In genomic region chr17:55584055-55584685, GRCh38 we compare ENCODE assay signal across 16 cellular contexts.
DNase-seq lines count a peak whose midpoint lies in the region; ATAC-seq, FAIRE-seq and TF ChIP-seq lines count a peak whose summit lies in the region.
"Had no signal": no experiment of that assay in that cellular context is flagged by ENCODE, and none has a peak within 500 bp of the region (broad histone marks: within the 10 kb centered on the region; RNA-seq: fewer than 3 reads in every experiment).

No MANE protein-coding gene starts in this region.

- POLR2A ChIA-PET in PC-9 (lab: Charles Lee; ENCODE audit: unreplicated experiment), result no interaction called here

- no peaks in the 10 kb centered on the region for H3K79me1 ChIP-seq in mesendoderm (ENCODE audit: low read length)

- no peak overlapping the region for H3K56ac ChIP-seq in mesendoderm (ENCODE audit: low read length)

- no peak overlapping the region for H4K5ac ChIP-seq in mesendoderm (ENCODE audit: low read length)

- H3K23ac ChIP-seq in mesendoderm (ENCODE audit: low read length), result no peak overlapping the region

- BruUV-seq in PC-9 (replicated peaks; lab: Mats Ljungman, UMichigan), result no TSS peak

- H3K4me3 ChIP-seq in PC-9 (no peak overlapping the region), epithelial cell of proximal tubule (ENCODE audit: low read depth, low read length) (no peak overlapping the region), mesendoderm (ENCODE audit: low read length) (no peak overlapping the region)
- H3K4me3 ChIP-seq: Peyer's patch had no signal

- ATAC-seq in omental fat pad (ENCODE audit: low FRiP score), result peak; percentile 87
- no peak for ATAC-seq in GM18519 (IDR thresholded peaks at IDR 0.05; ENCODE audit: low FRiP score, unreplicated experiment)

- no peak overlapping the region for H2BK120ac ChIP-seq in mesendoderm (ENCODE audit: low read depth, low read length)

- no peak overlapping the region for H2AFZ ChIP-seq in PC-9

- intact Hi-C loops in PC-9 (cut with micrococcal nuclease; ENCODE audit: unreplicated experiment), result no loop called here

- H2BK15ac ChIP-seq in mesendoderm (replicated peaks; ENCODE audit: low read depth), result no peak overlapping the region

- H4K8ac ChIP-seq in mesendoderm (ENCODE audit: low read depth, low read length), result no peak overlapping the region

- no peaks in the 10 kb centered on the region; the same call in 1 of the 2 replicates for H3K9me3 ChIP-seq in PC-9 (ENCODE audit: insufficient read depth, low read depth)
- H3K9me3 ChIP-seq: Peyer's patch had no signal

- H3K27ac ChIP-seq in PC-9 (peak overlapping the region; percentile 58), mesendoderm (ENCODE audit: low read depth, low read length) (no peak overlapping the region)

- DNase-seq in H54 (ENCODE audit: insufficient read length, low spot score), result no peak
- peak in 1 of 2 experiments; percentile 88 for DNase-seq in PC-9
- DNase-seq in epithelial cell of proximal tubule (ENCODE audit: low read depth), result peak; percentile 29
- no peak for DNase-seq in omental fat pad (ENCODE audit: low spot score)
- no peak for DNase-seq in mesendoderm
- DNase-seq in COLO668 (lab: John Stamatoyannopoulos, UW; ENCODE audit: unreplicated experiment), result no peak
- no peak for DNase-seq in germinal center (ENCODE audit: low spot score)
- DNase-seq: activated CD4-positive, alpha-beta memory T cell treated with anti-CD3 and anti-CD28 coated beads for 36 hours; activated naive CD4-positive, alpha-beta T cell; CD8-positive, alpha-beta memory T cell; central memory CD4-positive, alpha-beta T cell; kidney; NCI-H2227 treated with DMSO at 0.1 percent for 48 hours; Peyer's patch; T-helper 9 cell had no signal

- H3K27me3 ChIP-seq in PC-9 (ENCODE audit: insufficient read depth, low read depth) (no peaks in the 10 kb centered on the region), mesendoderm (ENCODE audit: insufficient read depth, low read length, poor library complexity) (no peaks in the 10 kb centered on the region)
- H3K27me3 ChIP-seq: Peyer's patch had no signal

- TF ChIP-seq CTCF in PC-9 (conservative IDR thresholded peaks at IDR 0.05) (no peak), epithelial cell of proximal tubule (conservative IDR thresholded peaks at IDR 0.05; ENCODE audit: low read depth, low read length) (no peak), omental fat pad (IDR thresholded peaks at IDR 0.05) (no peak)

- H3K9ac ChIP-seq in mesendoderm (ENCODE audit: low read length), result no peak overlapping the region

- no peak overlapping the region for H3K4ac ChIP-seq in mesendoderm (ENCODE audit: low read depth, low read length)

- H3K4me1 ChIP-seq in PC-9 (replicated peaks; ENCODE audit: insufficient read depth) (peaks cover 26% of the 10 kb centered on the region), mesendoderm (ENCODE audit: control insufficient read depth, low read depth, low read length) (no peaks in the 10 kb centered on the region)

- H3K79me2 ChIP-seq in PC-9 (ENCODE audit: low read depth) (no peaks in the 10 kb centered on the region), mesendoderm (ENCODE audit: control insufficient read depth, insufficient read depth, low read length) (no peaks in the 10 kb centered on the region)

- H2AK5ac ChIP-seq in mesendoderm (ENCODE audit: low read length), result no peak overlapping the region

- H2BK5ac ChIP-seq in mesendoderm (ENCODE audit: low read length), result no peak overlapping the region

- no peaks in the 10 kb centered on the region for H3K36me3 ChIP-seq in PC-9 (ENCODE audit: low read depth)
- no peaks in the 10 kb centered on the region for H3K36me3 ChIP-seq in mesendoderm (ENCODE audit: control insufficient read depth, insufficient read depth, low read length)
- H3K36me3 ChIP-seq: Peyer's patch had no signal

- H3K9me2 ChIP-seq in PC-9 (ENCODE audit: insufficient read depth), result no peaks in the 10 kb centered on the region

- peaks cover 13% of the 10 kb centered on the region for H3F3A ChIP-seq in PC-9 (ENCODE audit: insufficient read depth, low read depth)

- CTCF ChIA-PET in PC-9 (lab: Charles Lee), result no interaction called here

- no peak for TF ChIP-seq POLR2A in H54 (IDR thresholded peaks at IDR 0.05; ENCODE audit: low read depth, low read length)

- H3K4me2 ChIP-seq in PC-9 (peak overlapping the region; percentile 31; the same call in 1 of the 2 replicates), mesendoderm (ENCODE audit: low read length) (no peak overlapping the region)

- WGBS in mesendoderm (ENCODE audit: extremely low coverage, insufficient coverage, low lambda C conversion rate), result no CpG with 5 or more reads among the region's 2 CpGs

- FAIRE-seq in H54 (lab: Jason Lieb, UNC), result peak; percentile 71
- FAIRE-seq: kidney had no signal

- H3K18ac ChIP-seq in mesendoderm (ENCODE audit: low read length), result no peak overlapping the region

- H4K20me1 ChIP-seq in PC-9 (ENCODE audit: insufficient read depth), result no peaks in the 10 kb centered on the region
